Comparison of ENCODE assay signal across 8 cellular contexts in the genomic region with DNA sequence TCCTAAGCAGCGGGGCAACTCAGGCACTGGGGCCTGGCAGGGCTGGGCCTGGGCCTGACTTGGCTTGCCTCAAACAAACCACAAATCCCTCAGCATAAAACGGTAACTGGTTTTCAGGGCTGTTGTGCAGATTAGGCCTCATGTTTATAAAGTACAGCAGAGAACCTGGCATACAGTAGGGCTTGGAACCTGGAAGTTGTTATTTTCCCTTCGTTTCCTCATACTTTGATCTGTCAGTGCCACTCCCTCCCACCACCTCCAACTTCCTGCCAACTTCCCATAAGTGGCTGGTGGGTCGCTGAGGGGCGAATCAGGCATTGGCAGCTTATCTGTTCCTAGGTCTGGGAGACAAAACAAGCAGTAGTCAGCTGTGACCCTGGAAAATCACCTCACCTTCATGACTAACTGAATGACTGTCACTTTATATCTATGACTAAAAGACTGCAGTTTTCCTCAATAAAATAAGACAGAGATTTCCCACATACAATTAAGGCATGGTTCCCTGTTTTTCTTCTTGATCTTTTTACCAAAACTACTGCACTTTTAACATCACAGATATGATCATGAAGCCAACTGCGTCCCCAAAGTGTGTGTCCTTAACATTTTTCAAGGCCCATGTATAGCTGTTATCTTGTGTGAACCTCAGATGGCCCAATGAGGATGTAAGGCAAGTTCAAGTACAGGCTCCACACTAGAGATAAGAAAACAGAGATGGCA.
DNase-seq lines count a peak whose midpoint lies in the region; ATAC-seq and TF ChIP-seq lines count a peak whose summit lies in the region.
"Not testable (repeated sequence)": the region's sequence is repeated elsewhere in the genome, so short reads cannot be mapped to it uniquely, and the experiment has no call there.

No MANE protein-coding gene starts in this region.

- not testable (repeated sequence) for TF ChIP-seq CTCF in CD8-positive, alpha-beta T cell (IDR thresholded peaks at IDR 0.05); mammary epithelial cell (conservative IDR thresholded peaks at IDR 0.05 in 1 of 2, IDR thresholded peaks at IDR 0.05 in 1 of 2; ENCODE audit: extremely low read depth in 1 of 2, insufficient read depth in 1 of 2, low read depth in 1 of 2, low read length in 2 of 2)

- H2AFZ ChIP-seq in mammary epithelial cell (ENCODE audit: low read depth, low read length): peak overlapping the region; percentile 79

- not testable (repeated sequence) for H3K4me3 ChIP-seq in CD8-positive, alpha-beta T cell (ENCODE audit: low read depth, low read length); mammary epithelial cell (replicated peaks in 1 of 3; ENCODE audit: insufficient read depth in 1 of 3, low read depth in 2 of 3, low read length in 3 of 3)

- H3K9me3 Mint-ChIP-seq in CD8-positive, alpha-beta T cell; T-helper 2 cell treated with Interferon-gamma antibody and Interleukin-4, amounts not matched to agents 5 μg/mL and 100 μg/mL, for 36 hours; activated T-cell treated with anti-CD3 and anti-CD28 coated beads, Interleukin-2, amount 50 U/mL, for 72 hours: not testable (repeated sequence)

- H3K9ac ChIP-seq in mammary epithelial cell (ENCODE audit: insufficient read depth, low read length): peak overlapping the region; percentile 9

- dilution Hi-C loops in mammary epithelial cell (cut with HindIII; ENCODE audit: low sequenced_read_pairs): not testable (repeated sequence)

- H3K4me1 ChIP-seq in CD8-positive, alpha-beta T cell (ENCODE audit: insufficient read depth, low read length): not testable (repeated sequence)
- peaks cover 14% of the 10 kb centered on the region for H3K4me1 ChIP-seq in mammary epithelial cell (ENCODE audit: insufficient read depth, low read length)

- H3K9me3 ChIP-seq in CD8-positive, alpha-beta T cell (ENCODE audit: low read length); mammary epithelial cell (replicated peaks; ENCODE audit: insufficient read depth, low read length): not testable (repeated sequence)

- not testable (repeated sequence) for ATAC-seq in CD8-positive, alpha-beta T cell
- ATAC-seq in activated T-cell treated with anti-CD3 and anti-CD28 coated beads, Interleukin-2, amount 50 U/mL, for 72 hours (replicated peaks in 1 of 2): peak; percentile 37 to 43
- ATAC-seq in Right ventricle myocardium superior (ENCODE audit: poor library complexity): peak; percentile 15
- peak; percentile 29 for ATAC-seq in stimulated activated naive CD8-positive, alpha-beta T cell treated with anti-CD3 and anti-CD28 coated beads, Interleukin-15, Interleukin-2, amounts not matched to agents 100 U/mL and 50 U/mL, for 24 hours

- not testable (repeated sequence) for DNase-seq in CD8-positive, alpha-beta T cell; T-helper 2 cell treated with Interferon-gamma antibody and Interleukin-4, amounts not matched to agents 5 μg/mL and 100 μg/mL, for 36 hours (ENCODE audit: low spot score); activated T-cell treated with anti-CD3 and anti-CD28 coated beads, Interleukin-2, amount 50 U/mL, for 72 hours; Right ventricle myocardium superior
- DNase-seq in LoVo (ENCODE audit: low spot score): peak; percentile 88
- DNase-seq in mammary epithelial cell: peak; percentile 59
- DNase-seq in mucosa of gallbladder (ENCODE audit: low spot score): peak; percentile 74
- DNase-seq in stimulated activated naive CD8-positive, alpha-beta T cell treated with anti-CD3 and anti-CD28 coated beads, Interleukin-15, Interleukin-2, amounts not matched to agents 100 U/mL and 50 U/mL, for 24 hours: peak; percentile 15

- not testable (repeated sequence) for H3K4me1 Mint-ChIP-seq in CD8-positive, alpha-beta T cell (ENCODE audit: low read depth)
- H3K4me1 Mint-ChIP-seq in T-helper 2 cell treated with Interferon-gamma antibody and Interleukin-4, amounts not matched to agents 5 μg/mL and 100 μg/mL, for 36 hours (ENCODE audit: low read depth): peaks cover 11% of the 10 kb centered on the region
- H3K4me1 Mint-ChIP-seq in activated T-cell treated with anti-CD3 and anti-CD28 coated beads, Interleukin-2, amount 50 U/mL, for 72 hours (ENCODE audit: low read depth): peaks cover 12% of the 10 kb centered on the region

- not testable (repeated sequence) for H3K36me3 ChIP-seq in CD8-positive, alpha-beta T cell (ENCODE audit: insufficient read depth, low read length); mammary epithelial cell (ENCODE audit: insufficient read depth, low read length)

- peak overlapping the region; percentile 67 for H3K27ac Mint-ChIP-seq in CD8-positive, alpha-beta T cell
- peak overlapping the region; percentile 55 for H3K27ac Mint-ChIP-seq in T-helper 2 cell treated with Interferon-gamma antibody and Interleukin-4, amounts not matched to agents 5 μg/mL and 100 μg/mL, for 36 hours
- peak overlapping the region; percentile 29 for H3K27ac Mint-ChIP-seq in activated T-cell treated with anti-CD3 and anti-CD28 coated beads, Interleukin-2, amount 50 U/mL, for 72 hours

- BruUV-seq in mammary epithelial cell (replicated peaks; lab: Mats Ljungman, UMichigan): TSS peak; percentile 99

- not testable (repeated sequence) for H3K4me3 Mint-ChIP-seq in CD8-positive, alpha-beta T cell; T-helper 2 cell treated with Interferon-gamma antibody and Interleukin-4, amounts not matched to agents 5 μg/mL and 100 μg/mL, for 36 hours
- peak overlapping the region in 1 of 2 donors; percentile 24 for H3K4me3 Mint-ChIP-seq in activated T-cell treated with anti-CD3 and anti-CD28 coated beads, Interleukin-2, amount 50 U/mL, for 72 hours

- not testable (repeated sequence) for H3K36me3 Mint-ChIP-seq in CD8-positive, alpha-beta T cell; T-helper 2 cell treated with Interferon-gamma antibody and Interleukin-4, amounts not matched to agents 5 μg/mL and 100 μg/mL, for 36 hours (ENCODE audit: low read depth); activated T-cell treated with anti-CD3 and anti-CD28 coated beads, Interleukin-2, amount 50 U/mL, for 72 hours (ENCODE audit: insufficient read depth in 2 of 2)

- H3K27ac ChIP-seq in CD8-positive, alpha-beta T cell (ENCODE audit: low read depth, low read length): not testable (repeated sequence)
- peak overlapping the region; percentile 37 for H3K27ac ChIP-seq in mammary epithelial cell (ENCODE audit: insufficient read depth, low read depth, low read length)

- CTCF ChIA-PET in CD8-positive, alpha-beta T cell (lab: Charles Lee); mammary epithelial cell (lab: Charles Lee; ENCODE audit: low non-redundant PET): not testable (repeated sequence)

- H3K79me2 ChIP-seq in mammary epithelial cell (ENCODE audit: insufficient read depth, low read length): not testable (repeated sequence)

- intact Hi-C loops in CD8-positive, alpha-beta T cell (cut with DNase I, micrococcal nuclease); mammary epithelial cell (cut with micrococcal nuclease); Right ventricle myocardium superior (cut with DNase I): not testable (repeated sequence)

- POLR2A ChIA-PET in CD8-positive, alpha-beta T cell (lab: Charles Lee): not testable (repeated sequence)

- not testable (repeated sequence) for H3K27me3 Mint-ChIP-seq in CD8-positive, alpha-beta T cell (ENCODE audit: low read depth); T-helper 2 cell treated with Interferon-gamma antibody and Interleukin-4, amounts not matched to agents 5 μg/mL and 100 μg/mL, for 36 hours (ENCODE audit: low read depth); activated T-cell treated with anti-CD3 and anti-CD28 coated beads, Interleukin-2, amount 50 U/mL, for 72 hours (ENCODE audit: low read depth)

- WGBS in mammary epithelial cell (ENCODE audit: low coverage, missing lambda C conversion rate): 21% methylated on average over 6 of the region's 6 CpGs

- in situ Hi-C loops in mammary epithelial cell (cut with MboI; ENCODE audit: low sequenced_read_pairs in 2 of 2): loop anchor here in 1 of 2 donors (10.0 kb wide), 1 partner anchor 234 kb away; no protein-coding TSS in a partner anchor

- peak overlapping the region; percentile 18 for H3K4me2 ChIP-seq in mammary epithelial cell (ENCODE audit: insufficient read depth, low read depth, low read length)

- H3K27me3 ChIP-seq in CD8-positive, alpha-beta T cell (ENCODE audit: insufficient read depth, low read length); mammary epithelial cell (ENCODE audit: insufficient read depth, low read length): not testable (repeated sequence)

- not testable (repeated sequence) for H4K20me1 ChIP-seq in mammary epithelial cell (ENCODE audit: insufficient read depth, low read length)
